11 cellular contexts compared by ENCODE assay signal in genomic region chr1:156108057-156108456, GRCh38. TPM values are rescaled to one million over a fixed set of nuclear protein-coding genes. Genes with fewer than 3 reads are reported as not detected.
DNase-seq lines count a peak whose midpoint lies in the region; ATAC-seq and TF ChIP-seq lines count a peak whose summit lies in the region.
"Had no signal": no experiment of that assay in that cellular context is flagged by ENCODE, and none has a peak within 500 bp of the region (broad histone marks: within the 10 kb centered on the region; RNA-seq: fewer than 3 reads in every experiment).

No MANE protein-coding gene starts in this region.

- H3K27me3 Mint-ChIP-seq in naive thymus-derived CD8-positive, alpha-beta T cell, result peaks cover 0 to 10% (median 4%) of the 10 kb centered on the region in 5 donors

- peak overlapping the region; percentile 31 to 100 (median 98) for H3K27ac Mint-ChIP-seq in naive thymus-derived CD8-positive, alpha-beta T cell
- H3K27ac Mint-ChIP-seq: stimulated activated naive CD8-positive, alpha-beta T cell treated with anti-CD3 and anti-CD28 coated beads, Interleukin-15, amount 100 ng/mL, for 72 hours had no signal

- H3K4me3 Mint-ChIP-seq in naive thymus-derived CD8-positive, alpha-beta T cell, result no peak overlapping the region

- H3K4me1 Mint-ChIP-seq in naive thymus-derived CD8-positive, alpha-beta T cell, result peaks cover 16 to 54% (median 30%) of the 10 kb centered on the region in 4 donors

- no peak for ATAC-seq in RWPE2 (ENCODE audit: low read depth)
- no peak for ATAC-seq in naive thymus-derived CD8-positive, alpha-beta T cell
- ATAC-seq: stimulated activated naive CD8-positive, alpha-beta T cell treated with anti-CD3 and anti-CD28 coated beads, Interleukin-15, amount 100 ng/mL, for 72 hours had no signal

- H3K79me2 ChIP-seq in ACC112 (ENCODE audit: control insufficient read depth, insufficient read depth, low read length, unreplicated experiment), result peaks cover 6% of the 10 kb centered on the region

- H3K36me3 Mint-ChIP-seq in naive thymus-derived CD8-positive, alpha-beta T cell, result no peaks in the 10 kb centered on the region

- POLR2A ChIA-PET in naive thymus-derived CD8-positive, alpha-beta T cell (lab: Charles Lee), result interaction anchor here (2.0 to 2.4 kb wide), 2 partner anchors 8 to 16 kb away, joined by 5 to 6 read pairs; no protein-coding TSS in a partner anchor

- DNase-seq in RWPE2 (ENCODE audit: low spot score) (no peak), NCI-H187 treated with DMSO at 0.1 percent for 48 hours (lab: John Stamatoyannopoulos, UW) (no peak), caudate nucleus (lab: John Stamatoyannopoulos, UW) (no peak), NCI-H1436 treated with DMSO at 0.1 percent for 48 hours (lab: John Stamatoyannopoulos, UW) (no peak)
- no peak for DNase-seq in naive thymus-derived CD8-positive, alpha-beta T cell
- DNase-seq: MM.1S; NCI-H2227 treated with DMSO at 0.1 percent for 48 hours; stimulated activated naive CD8-positive, alpha-beta T cell treated with anti-CD3 and anti-CD28 coated beads, Interleukin-15, amount 100 ng/mL, for 72 hours had no signal

- H3K36me3 ChIP-seq in ACC112 (ENCODE audit: insufficient read depth, low read length), result no peaks in the 10 kb centered on the region
- H3K36me3 ChIP-seq in RWPE2 (ENCODE audit: low read depth), result no peaks in the 10 kb centered on the region
- H3K36me3 ChIP-seq: BLaER1, neutrophil had no signal

- no peak for TF ChIP-seq CTCF in RWPE2 (IDR thresholded peaks at IDR 0.05; ENCODE audit: poor library complexity, severe bottlenecking)

- H2AFZ ChIP-seq in ACC112 (ENCODE audit: low read length, unreplicated experiment), result no peak overlapping the region

- H3K27me3 ChIP-seq in ACC112 (ENCODE audit: insufficient read depth, low read length), result no peaks in the 10 kb centered on the region
- H3K27me3 ChIP-seq in RWPE2 (ENCODE audit: insufficient read depth, poor library complexity, severe bottlenecking), result no peaks in the 10 kb centered on the region

- H3K9me3 ChIP-seq in RWPE2 (ENCODE audit: severe bottlenecking), result no peaks in the 10 kb centered on the region
- H3K9me3 ChIP-seq: BLaER1, neutrophil had no signal

- peak overlapping the region; percentile 52; the same call in 1 of the 2 replicates for H3K27ac ChIP-seq in ACC112 (ENCODE audit: low read depth, low read length)
- H3K27ac ChIP-seq in RWPE2 (ENCODE audit: poor library complexity, severe bottlenecking), result peak overlapping the region; percentile 80
- H3K27ac ChIP-seq in caudate nucleus (ENCODE audit: low read depth, low read length), result no peak overlapping the region
- H3K27ac ChIP-seq: BLaER1, neutrophil had no signal

- H3K4me1 ChIP-seq in ACC112 (ENCODE audit: control insufficient read depth, insufficient read depth, low read length, unreplicated experiment), result peaks cover 56% of the 10 kb centered on the region
- H3K4me1 ChIP-seq in RWPE2 (ENCODE audit: insufficient read depth, poor library complexity, severe bottlenecking), result peaks cover 39% of the 10 kb centered on the region

- H3K4me3 ChIP-seq in ACC112 (ENCODE audit: low read depth, low read length), result no peak overlapping the region
- H3K4me3 ChIP-seq in RWPE2 (ENCODE audit: severe bottlenecking), result no peak overlapping the region
- H3K4me3 ChIP-seq: BLaER1 had no signal

- H3K9me3 Mint-ChIP-seq in naive thymus-derived CD8-positive, alpha-beta T cell, result no peaks in the 10 kb centered on the region
- H3K9me3 Mint-ChIP-seq: stimulated activated naive CD8-positive, alpha-beta T cell treated with anti-CD3 and anti-CD28 coated beads, Interleukin-15, amount 100 ng/mL, for 72 hours had no signal

RNA-seq across cellular contexts. Expression of gene LMNA, which starts 6.5 kb away (rescaled TPM):
- total RNA-seq in naive thymus-derived CD8-positive, alpha-beta T cell, result 1 to 10 TPM; 2.0 to 2.7 TPM
- 1 to 10 TPM in 1 of 3 donors, under 1 TPM in 2; 0.62 to 4.0 (median 0.75) TPM for polyA plus RNA-seq in naive thymus-derived CD8-positive, alpha-beta T cell

RNA-seq across cellular contexts. Expression of gene MEX3A, which starts 25.8 kb away (rescaled TPM):
- total RNA-seq in naive thymus-derived CD8-positive, alpha-beta T cell, result under 1 TPM in 1 of 2 experiments, not detected in 1; 0.38 TPM
- polyA plus RNA-seq in naive thymus-derived CD8-positive, alpha-beta T cell, result not detected

RNA-seq across cellular contexts. Expression of gene SEMA4A, which starts 45.3 kb away (rescaled TPM):
- 1 to 10 TPM; 1.2 TPM for total RNA-seq in naive thymus-derived CD8-positive, alpha-beta T cell
- 1 to 10 TPM in 1 of 3 donors, under 1 TPM in 2; 0.16 to 1.4 (median 0.22) TPM for polyA plus RNA-seq in naive thymus-derived CD8-positive, alpha-beta T cell

RNA-seq across cellular contexts. Expression of gene RAB25, which starts 47.1 kb away (rescaled TPM):
- 1 to 10 TPM; 1.1 to 1.3 TPM for total RNA-seq in naive thymus-derived CD8-positive, alpha-beta T cell
- polyA plus RNA-seq in naive thymus-derived CD8-positive, alpha-beta T cell, result 1 to 10 TPM in 1 of 3 donors, under 1 TPM in 2; 0.81 to 2.0 (median 0.96) TPM

RNA-seq across cellular contexts. Expression of gene LAMTOR2, which starts 53.5 kb away (rescaled TPM):
- 10 to 100 TPM; 22.6 to 24.2 TPM for total RNA-seq in naive thymus-derived CD8-positive, alpha-beta T cell
- 100 to 1,000 TPM in 1 of 3 donors, 10 to 100 TPM in 2; 89.1 to 102 (median 96.1) TPM for polyA plus RNA-seq in naive thymus-derived CD8-positive, alpha-beta T cell
